ENCODE assay signal across 10 cellular contexts in genomic region chr17:45353047-45353446, GRCh38. TPM values are rescaled to one million over a fixed set of nuclear protein-coding genes. Genes with fewer than 3 reads are reported as not detected.
DNase-seq lines count a peak whose midpoint lies in the region; ATAC-seq, FAIRE-seq and TF ChIP-seq lines count a peak whose summit lies in the region.
"Had no signal": no experiment of that assay in that cellular context is flagged by ENCODE, and none has a peak within 500 bp of the region (broad histone marks: within the 10 kb centered on the region; RNA-seq: fewer than 3 reads in every experiment).

No MANE protein-coding gene starts in this region.

- intact Hi-C loops in upper lobe of right lung (cut with DNase I) = no loop called here

- ATAC-seq in memory B cell (ENCODE audit: low read depth) (peak; percentile 75), upper lobe of right lung (peak; percentile 82), GM21381 (IDR thresholded peaks at IDR 0.05; ENCODE audit: unreplicated experiment) (no peak)
- ATAC-seq: naive thymus-derived CD8-positive, alpha-beta T cell had no signal

- no peak for FAIRE-seq in GM19239 (lab: Jason Lieb, UNC)

- H3K9me3 Mint-ChIP-seq in memory B cell = peaks cover 2% of the 10 kb centered on the region

- H3K27ac ChIP-seq in upper lobe of right lung = no peak overlapping the region

- no peaks in the 10 kb centered on the region for H3K36me3 Mint-ChIP-seq in memory B cell
- H3K36me3 Mint-ChIP-seq: naive thymus-derived CD8-positive, alpha-beta T cell had no signal

- no peak overlapping the region for H3K27ac Mint-ChIP-seq in memory B cell

- no peak overlapping the region for H3K4me3 ChIP-seq in upper lobe of right lung

- H3K27me3 Mint-ChIP-seq in memory B cell = peaks cover 11% of the 10 kb centered on the region

- H3K4me1 Mint-ChIP-seq in memory B cell = peaks cover 3% of the 10 kb centered on the region

- H3K9me3 ChIP-seq in upper lobe of right lung = no peaks in the 10 kb centered on the region

- H3K4me1 ChIP-seq in upper lobe of right lung = no peaks in the 10 kb centered on the region

- no peaks in the 10 kb centered on the region for H3K27me3 ChIP-seq in upper lobe of right lung

- no peak for TF ChIP-seq CTCF in upper lobe of right lung (IDR thresholded peaks at IDR 0.05)

- H3K36me3 ChIP-seq in upper lobe of right lung = no peaks in the 10 kb centered on the region

- DNase-seq in activated T-cell treated with anti-CD3 and anti-CD28 coated beads for 24 hours (ENCODE audit: low read depth) (peak; percentile 25), memory B cell (ENCODE audit: low spot score in 2 of 2) (no peak), upper lobe of right lung (peak; percentile 37), GM19239 (ENCODE audit: insufficient read length, low spot score) (no peak), cerebellar cortex (ENCODE audit: low spot score) (no peak)
- no peak for DNase-seq in activated T-cell treated with anti-CD3 and anti-CD28 coated beads, Interleukin-2, amount 50 U/mL, for 1 hour
- DNase-seq in activated CD4-positive, alpha-beta T cell treated with anti-CD3 and anti-CD28 coated beads for 48 hours = peak; percentile 55
- DNase-seq: naive thymus-derived CD8-positive, alpha-beta T cell; NCI-H69 had no signal

- H3K4me3 Mint-ChIP-seq in memory B cell = no peak overlapping the region
- H3K4me3 Mint-ChIP-seq: naive thymus-derived CD8-positive, alpha-beta T cell had no signal

RNA-seq across cellular contexts. Expression of gene MAP3K14, which starts 36.2 kb away (rescaled TPM):
- total RNA-seq in upper lobe of right lung = 9.9 TPM

Comparison
In these comparisons a context has a peak if more than half of its experiments do, and no peak if none do; other contexts are left out.
1. DNase-seq: peak in activated T-cell treated with anti-CD3 and anti-CD28 coated beads for 24 hours (single experiment), activated CD4-positive, alpha-beta T cell treated with anti-CD3 and anti-CD28 coated beads for 48 hours (single experiment) and upper lobe of right lung (single experiment); none in activated T-cell treated with anti-CD3 and anti-CD28 coated beads, Interleukin-2, amount 50 U/mL, for 1 hour (single experiment), memory B cell (0 of 2), GM19239 (single experiment) and cerebellar cortex (single experiment).